17 cellular contexts compared by ENCODE assay signal in genomic region chr1:41468082-41468762, GRCh38. TPM values are rescaled to one million over a fixed set of nuclear protein-coding genes. Genes with fewer than 3 reads are reported as not detected.
"Had no signal": no experiment of that assay in that cellular context is flagged by ENCODE, and none has a peak within 500 bp of the region (broad histone marks: within the 10 kb centered on the region; RNA-seq: fewer than 3 reads in every experiment).

No MANE protein-coding gene starts in this region.

- DNase-seq: activated B cell treated with CpG ODN at 0.5 μM for 24 hours; activated CD4-positive, alpha-beta T cell treated with anti-CD3 and anti-CD28 coated beads, Interleukin-2, amount 10 ng/mL, durations not matched to agents 24 days and 14 days; activated CD8-positive, alpha-beta memory T cell treated with anti-CD3 and anti-CD28 coated beads, Interleukin-2, amount 50 U/mL, for 48 hours; activated gamma-delta T cell; activated T-cell treated with anti-CD3 and anti-CD28 coated beads, Interleukin-2, amount 50 U/mL, for 72 hours; caudate nucleus; hypothalamus; stimulated activated CD4-positive, alpha-beta T cell treated with anti-CD3 and anti-CD28 coated beads, Interleukin-2, amount 100 ng/mL, for 48 hours; thyroid gland; uterus had no signal

- H3K36me3 ChIP-seq: thyroid gland, uterus had no signal

- H3K27ac ChIP-seq: thyroid gland, uterus had no signal

- H3K4me1 ChIP-seq: thyroid gland had no signal

- H3K27me3 ChIP-seq: thyroid gland, uterus had no signal

- ATAC-seq: activated naive CD4-positive, alpha-beta T cell treated with anti-CD3 and anti-CD28 coated beads, Interleukin-2, amount 50 U/mL, for 72 hours; activated T-cell treated with anti-CD3 and anti-CD28 coated beads, Interleukin-2, amount 50 U/mL, for 72 hours; esophagus mucosa; stimulated activated memory B cell treated with anti-CD40 and anti-IgM and Interleukin-4, amounts not matched to agents 10 μg/mL and 1 μg/mL and 100 μg/mL, for 72 hours had no signal

- H3K9me3 ChIP-seq: thyroid gland, uterus had no signal

- FAIRE-seq: colon had no signal

- H3K4me3 ChIP-seq: thyroid gland, uterus had no signal

RNA-seq across cellular contexts. Expression of gene EDN2, which starts 16.3 kb away (rescaled TPM):
- total RNA-seq: activated B cell treated with CpG ODN at 0.5 μM for 24 hours; activated CD4-positive, alpha-beta T cell treated with anti-CD3 and anti-CD28 coated beads, Interleukin-2, amount 10 ng/mL, durations not matched to agents 24 days and 14 days; activated naive CD4-positive, alpha-beta T cell treated with anti-CD3 and anti-CD28 coated beads, Interleukin-2, amount 50 U/mL, for 72 hours; activated T-cell treated with anti-CD3 and anti-CD28 coated beads, Interleukin-2, amount 50 U/mL, for 72 hours; kidney epithelial cell; mesenteric fat pad; neural crest cell; thyroid gland had no signal
